ENCODE assay signal across 1 cellular context in genomic region chr1:27655151-27655929, GRCh38.
TF ChIP-seq lines count a peak whose summit lies in the region.

No MANE protein-coding gene starts in this region.

TF ChIP-seq in GM12878, 131 proteins besides CTCF, POLR2A, EP300 and RAD21:
- TF ChIP-seq IKZF1 (conservative IDR thresholded peaks at IDR 0.05) = no peak; the same call in 1 of the 2 replicates
- TF ChIP-seq LARP7 (IDR thresholded peaks at IDR 0.05) = no peak
- TF ChIP-seq TBL1XR1 (IDR thresholded peaks at IDR 0.05; ENCODE audit: low read depth, low read length) = no peak
- no peak for TF ChIP-seq EGR1 (IDR thresholded peaks at IDR 0.05; ENCODE audit: borderline replicate concordance in 1 of 2, low read depth in 2 of 2, low read length in 2 of 2)
- TF ChIP-seq ZBTB33 (IDR thresholded peaks at IDR 0.05) = no peak
- TF ChIP-seq NR2C2 (IDR thresholded peaks at IDR 0.05; ENCODE audit: borderline replicate concordance, control insufficient read depth, insufficient read length, low read depth) = no peak
- no peak for TF ChIP-seq MEF2A (IDR thresholded peaks at IDR 0.05; ENCODE audit: insufficient read depth, low read depth, low read length)
- TF ChIP-seq DPF2 (IDR thresholded peaks at IDR 0.05) = 0 out of 2 replicates have a peak, but pooled peaks have one; percentile 16
- TF ChIP-seq SKIL (IDR thresholded peaks at IDR 0.05; ENCODE audit: low read depth, poor library complexity, severe bottlenecking) = no peak
- TF ChIP-seq RCOR1 (conservative IDR thresholded peaks at IDR 0.05; ENCODE audit: low read depth, low read length) = no peak
- TF ChIP-seq CHD2 (IDR thresholded peaks at IDR 0.05; ENCODE audit: borderline replicate concordance, low read depth, low read length) = no peak
- no peak for TF ChIP-seq CREM (IDR thresholded peaks at IDR 0.05; ENCODE audit: low read depth)
- no peak for TF ChIP-seq SREBF2 (IDR thresholded peaks at IDR 0.05; ENCODE audit: low read length)
- no peak for TF ChIP-seq CBX5 (IDR thresholded peaks at IDR 0.05; ENCODE audit: low read depth)
- TF ChIP-seq EED (IDR thresholded peaks at IDR 0.05; ENCODE audit: low read depth) = no peak
- TF ChIP-seq ETV6 (conservative IDR thresholded peaks at IDR 0.05 in 1 of 2, IDR thresholded peaks at IDR 0.05 in 1 of 2; ENCODE audit: borderline replicate concordance in 1 of 2, low read depth in 1 of 2) = no peak
- TF ChIP-seq MEF2B (IDR thresholded peaks at IDR 0.05; ENCODE audit: partially characterized antibody, poor library complexity, severe bottlenecking) = peak; percentile 15
- TF ChIP-seq SMC3 (IDR thresholded peaks at IDR 0.05; ENCODE audit: borderline replicate concordance, low read length) = no peak
- TF ChIP-seq NR2F1 (conservative IDR thresholded peaks at IDR 0.05) = peak; percentile 42; the same call in 1 of the 2 replicates
- TF ChIP-seq ZNF687 (IDR thresholded peaks at IDR 0.05) = 0 out of 2 replicates have a peak, but pooled peaks have one; percentile 41
- no peak for TF ChIP-seq CBFB (IDR thresholded peaks at IDR 0.05; ENCODE audit: low read depth)
- peak; percentile 14 for TF ChIP-seq USF1 (IDR thresholded peaks at IDR 0.05; ENCODE audit: borderline replicate concordance, extremely low read length, insufficient read depth, low read depth, low read length)
- no peak for TF ChIP-seq ZNF24 (IDR thresholded peaks at IDR 0.05)
- TF ChIP-seq ZNF384 (IDR thresholded peaks at IDR 0.05; ENCODE audit: borderline replicate concordance, low read depth, low read length) = no peak
- TF ChIP-seq HDAC6 (IDR thresholded peaks at IDR 0.05; ENCODE audit: unreplicated experiment) = no peak
- no peak for TF ChIP-seq BMI1 (IDR thresholded peaks at IDR 0.05; ENCODE audit: borderline replicate concordance)
- no peak for TF ChIP-seq ZNF622 (IDR thresholded peaks at IDR 0.05)
- TF ChIP-seq MYB (IDR thresholded peaks at IDR 0.05; ENCODE audit: borderline replicate concordance, low read depth, low read length) = no peak
- no peak for TF ChIP-seq BHLHE40 (IDR thresholded peaks at IDR 0.05; ENCODE audit: borderline replicate concordance in 1 of 2, low read depth in 2 of 2, low read length in 1 of 2)
- TF ChIP-seq SIN3A (IDR thresholded peaks at IDR 0.05; ENCODE audit: low read depth, low read length) = no peak
- no peak for TF ChIP-seq ATF3 (IDR thresholded peaks at IDR 0.05; ENCODE audit: borderline replicate concordance, extremely low read depth, low read depth, low read length)
- 0 out of 4 replicates have a peak, but pooled peaks of 1 of the 2 experiments have one; percentile 28 for TF ChIP-seq IKZF2 (IDR thresholded peaks at IDR 0.05)
- no peak for TF ChIP-seq HSF1 (IDR thresholded peaks at IDR 0.05; ENCODE audit: low read depth, low read length)
- TF ChIP-seq MAX (IDR thresholded peaks at IDR 0.05; ENCODE audit: low read depth, low read length) = no peak
- no peak for TF ChIP-seq BCL11A (IDR thresholded peaks at IDR 0.05; ENCODE audit: low read depth, low read length)
- no peak for TF ChIP-seq ZBED1 (IDR thresholded peaks at IDR 0.05; ENCODE audit: borderline replicate concordance)
- 0 out of 2 replicates have a peak, but pooled peaks have one; percentile 32 for TF ChIP-seq ESRRA (IDR thresholded peaks at IDR 0.05; ENCODE audit: low read length)
- peak; percentile 70 for TF ChIP-seq RAD51 (IDR thresholded peaks at IDR 0.05)
- TF ChIP-seq MLLT1 (IDR thresholded peaks at IDR 0.05) = 0 out of 2 replicates have a peak, but pooled peaks have one; percentile 51
- TF ChIP-seq SIX5 (IDR thresholded peaks at IDR 0.05; ENCODE audit: low read depth, low read length, severe bottlenecking) = no peak
- TF ChIP-seq NKRF (conservative IDR thresholded peaks at IDR 0.05) = no peak
- TF ChIP-seq YY1 (IDR thresholded peaks at IDR 0.05; ENCODE audit: low read depth, low read length) = no peak
- TF ChIP-seq WRNIP1 (IDR thresholded peaks at IDR 0.05; ENCODE audit: borderline replicate concordance, low read depth, low read length) = no peak
